ENCODE assay signal across 8 cellular contexts in the genomic region with DNA sequence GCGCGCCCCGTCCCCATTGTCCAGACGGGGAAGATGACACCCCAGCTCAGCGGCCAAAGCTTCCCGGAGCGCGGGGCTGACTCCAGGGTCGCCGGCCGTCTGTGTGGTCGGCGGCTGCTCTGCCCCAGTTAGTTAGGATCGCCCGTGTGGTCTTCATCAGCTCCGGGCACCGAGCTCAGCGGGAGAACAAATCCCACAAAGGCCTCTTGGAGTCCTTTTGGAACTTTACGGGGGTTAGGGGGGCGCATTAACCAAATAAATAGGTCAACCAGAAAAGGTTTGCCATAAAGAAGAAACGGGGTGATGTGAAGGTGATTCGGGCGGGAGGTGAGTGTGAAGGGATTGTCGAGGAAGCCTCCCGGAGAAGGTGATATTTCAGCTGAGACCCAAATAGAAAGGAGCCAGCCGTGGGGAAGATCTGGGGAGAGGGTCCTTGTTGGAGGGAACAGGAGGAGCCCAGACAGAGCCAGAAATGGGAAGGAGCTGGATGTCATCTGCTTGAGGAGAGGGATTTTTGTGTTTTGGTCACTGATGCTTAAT. TPM values are rescaled to one million over a fixed set of nuclear protein-coding genes. Genes with fewer than 3 reads are reported as not detected.
DNase-seq lines count a peak whose midpoint lies in the region; ATAC-seq and TF ChIP-seq lines count a peak whose summit lies in the region.

No MANE protein-coding gene starts in this region.

- H3K9me3 ChIP-seq in gastroesophageal sphincter, result no peaks in the 10 kb centered on the region

- H3K4me3 ChIP-seq in WI38 (ENCODE audit: low read depth, low read length), result peak overlapping the region; percentile 84
- peak overlapping the region; percentile 85 to 100 for H3K4me3 ChIP-seq in gastroesophageal sphincter
- H3K4me3 ChIP-seq in skin epidermis, result peak overlapping the region; percentile 56 to 100 (median 98)

- H3K4me1 ChIP-seq in gastroesophageal sphincter, result peaks cover 0 to 35% (median 9%) of the 10 kb centered on the region in 3 donors

- H3K27ac ChIP-seq in gastroesophageal sphincter (peak overlapping the region in 3 of 4 donors; percentile 75 to 82 (median 80)), skin epidermis (peak overlapping the region in 20 of 21 experiments; percentile 62 to 92 (median 86))

- H3K27me3 Mint-ChIP-seq in T-helper 2 cell treated with Interferon-gamma antibody and Interleukin-4, amounts not matched to agents 5 μg/mL and 100 μg/mL, for 36 hours (ENCODE audit: low read depth), result no peaks in the 10 kb centered on the region

- H3K27ac Mint-ChIP-seq in T-helper 2 cell treated with Interferon-gamma antibody and Interleukin-4, amounts not matched to agents 5 μg/mL and 100 μg/mL, for 36 hours, result peak overlapping the region; percentile 92

- peaks cover 4% of the 10 kb centered on the region for H3K36me3 Mint-ChIP-seq in T-helper 2 cell treated with Interferon-gamma antibody and Interleukin-4, amounts not matched to agents 5 μg/mL and 100 μg/mL, for 36 hours (ENCODE audit: low read depth)

- H3K9me3 Mint-ChIP-seq in T-helper 2 cell treated with Interferon-gamma antibody and Interleukin-4, amounts not matched to agents 5 μg/mL and 100 μg/mL, for 36 hours, result no peaks in the 10 kb centered on the region

- no peak for ATAC-seq in gastroesophageal sphincter
- ATAC-seq in GM21390 (IDR thresholded peaks at IDR 0.05; ENCODE audit: unreplicated experiment), result no peak

- H3K4me3 Mint-ChIP-seq in T-helper 2 cell treated with Interferon-gamma antibody and Interleukin-4, amounts not matched to agents 5 μg/mL and 100 μg/mL, for 36 hours, result peak overlapping the region; percentile 94

- DNase-seq in T-helper 2 cell treated with Interferon-gamma antibody and Interleukin-4, amounts not matched to agents 5 μg/mL and 100 μg/mL, for 36 hours (ENCODE audit: low spot score), result peak; percentile 18
- DNase-seq in T-helper 2 cell (no peak), medulla oblongata (ENCODE audit: extremely low spot score) (no peak)
- no peak for DNase-seq in effector CD8-positive, alpha-beta T cell (lab: John Stamatoyannopoulos, UW)

- no peak for TF ChIP-seq POLR2A in gastroesophageal sphincter (IDR thresholded peaks at IDR 0.05)

- H3K27me3 ChIP-seq in gastroesophageal sphincter, result no peaks in the 10 kb centered on the region

- H3K4me1 Mint-ChIP-seq in T-helper 2 cell treated with Interferon-gamma antibody and Interleukin-4, amounts not matched to agents 5 μg/mL and 100 μg/mL, for 36 hours (ENCODE audit: low read depth), result peaks cover 35% of the 10 kb centered on the region

- TF ChIP-seq CTCF in WI38 (IDR thresholded peaks at IDR 0.05; ENCODE audit: low read depth, low read length) (no peak), gastroesophageal sphincter (IDR thresholded peaks at IDR 0.05) (no peak)

- no peak for TF ChIP-seq EP300 in gastroesophageal sphincter (IDR thresholded peaks at IDR 0.05)

- peaks cover 0 to 6% of the 10 kb centered on the region in 2 donors for H3K36me3 ChIP-seq in gastroesophageal sphincter

- WGBS in gastroesophageal sphincter (ENCODE audit: low coverage in 1 of 2), 2 donors, result 0% methylated on average over 5 to 6 of the region's 26 CpGs

RNA-seq across cellular contexts. Expression of a gene that starts 0.7 kb away (rescaled TPM):
- 10 to 100 TPM; 16.5 to 24.6 (median 20.0) TPM for total RNA-seq in gastroesophageal sphincter

RNA-seq across cellular contexts. Expression of a gene that starts 41.9 kb away (rescaled TPM):
- 1 to 10 TPM; 5.0 to 7.8 (median 7.1) TPM for total RNA-seq in gastroesophageal sphincter

RNA-seq across cellular contexts. Expression of a gene that starts 49.3 kb away (rescaled TPM):
- total RNA-seq in gastroesophageal sphincter, result not detected
